ENCODE assay signal across 8 cellular contexts in genomic region chr17:50297407-50297865, GRCh38. TPM values are rescaled to one million over a fixed set of nuclear protein-coding genes. Genes with fewer than 3 reads are reported as not detected.
DNase-seq lines count a peak whose midpoint lies in the region; ATAC-seq and TF ChIP-seq lines count a peak whose summit lies in the region.

No MANE protein-coding gene starts in this region.

- no peak for DNase-seq in AG04450 (ENCODE audit: low read depth, low spot score)
- peak; percentile 80 for DNase-seq in GM20000 (ENCODE audit: low spot score)
- DNase-seq in NCI-H2227 (lab: John Stamatoyannopoulos, UW; ENCODE audit: unreplicated experiment), result peak; percentile 76
- DNase-seq in activated CD4-positive, CD25-positive, alpha-beta regulatory T cell treated with anti-CD3 and anti-CD28 coated beads, Interleukin-2, amount 50 U/mL, for 72 hours, result peak; percentile 77
- peak in 54 of 61 donors; percentile 1 to 84 (median 34) for DNase-seq in caudate nucleus (lab: John Stamatoyannopoulos, UW)
- DNase-seq in left lung, result peak; percentile 81 to 94
- peak; percentile 69 to 76 for DNase-seq in stimulated activated CD4-positive, alpha-beta T cell treated with anti-CD3 and anti-CD28 coated beads, Interleukin-4, amount 100 ng/mL, for 48 hours (ENCODE audit: low read depth in 2 of 2)

- CTCF ChIA-PET in AG04450 (lab: Charles Lee), result interaction anchor here (0.8 to 8.9 kb wide), 34 partner anchors 9 to 204 kb away, joined by 3 to 171 read pairs (median 4); partner anchors contain the start of genes COL1A1, LRRC59, PDK2 and TMEM92

- H3K4me1 ChIP-seq in left lung, result peaks cover 0 to 5% of the 10 kb centered on the region in 2 donors

- H3K27ac ChIP-seq in AG04450 (ENCODE audit: low read depth, low read length), result no peak overlapping the region
- H3K27ac ChIP-seq in caudate nucleus (ENCODE audit: low read depth, low read length), result no peak overlapping the region
- H3K27ac ChIP-seq in left lung, result no peak overlapping the region

- H3K36me3 ChIP-seq in left lung, result no peaks in the 10 kb centered on the region

- intact Hi-C loops in left lung (cut with DNase I), result no loop called here

- TF ChIP-seq CTCF in AG04450 (IDR thresholded peaks at IDR 0.05; ENCODE audit: low read depth, low read length) (peak; percentile 82), GM20000 (IDR thresholded peaks at IDR 0.05; ENCODE audit: extremely low read depth, missing control alignments) (peak; percentile 90), left lung (IDR thresholded peaks at IDR 0.05) (peak; percentile 95 to 98)

- H3K27me3 ChIP-seq in AG04450 (ENCODE audit: control insufficient read depth, insufficient read depth, low read length) (no peaks in the 10 kb centered on the region), left lung (no peaks in the 10 kb centered on the region)

- POLR2A ChIA-PET in AG04450 (lab: Yijun Ruan, JAX), result interaction anchor here (0.7 to 1.3 kb wide), 3 partner anchors 101 to 168 kb away, joined by 3 to 7 read pairs (median 3); partner anchors contain the start of gene SAMD14

- H3K9me3 ChIP-seq in AG04450 (ENCODE audit: control insufficient read depth, insufficient read depth, low read length) (no peaks in the 10 kb centered on the region), left lung (no peaks in the 10 kb centered on the region)

- ATAC-seq in left lung (peak; percentile 99), GM21447 (IDR thresholded peaks at IDR 0.05; ENCODE audit: unreplicated experiment) (no peak)

- H3K4me3 ChIP-seq in AG04450 (ENCODE audit: low read depth, low read length), result no peak overlapping the region
- H3K4me3 ChIP-seq in left lung, result no peak overlapping the region

RNA-seq across cellular contexts. Expression of gene TMEM92, which starts 23.2 kb away (rescaled TPM):
- 0.47 and 0.96 TPM in 2 replicates for polyA plus RNA-seq in AG04450 (2011; rRNA removed)
- polyA minus RNA-seq in AG04450 (2011; rRNA and poly(A)+ RNA removed), result 0.48 and 0.55 TPM in 2 replicates
- total RNA-seq in left lung, result 10 to 100 TPM in 1 of 2 donors, 1 to 10 TPM in 1; 4.4 to 10.7 TPM

RNA-seq across cellular contexts. Expression of gene XYLT2, which starts 48.5 kb away (rescaled TPM):
- 13.5 and 19.0 TPM in 2 replicates for polyA plus RNA-seq in AG04450 (2011; rRNA removed)
- 26.9 and 36.9 TPM in 2 replicates for polyA minus RNA-seq in AG04450 (2011; rRNA and poly(A)+ RNA removed)
- 10 to 100 TPM; 19.6 to 24.3 TPM for total RNA-seq in left lung
